Comparison of ENCODE assay signal across 15 cellular contexts in genomic region chr5:53469946-53470687, GRCh38. TPM values are rescaled to one million over a fixed set of nuclear protein-coding genes. Genes with fewer than 3 reads are reported as not detected.
DNase-seq lines count a peak whose midpoint lies in the region; ATAC-seq and TF ChIP-seq lines count a peak whose summit lies in the region.
"Had no signal": no experiment of that assay in that cellular context is flagged by ENCODE, and none has a peak within 500 bp of the region (broad histone marks: within the 10 kb centered on the region; RNA-seq: fewer than 3 reads in every experiment).

No MANE protein-coding gene starts in this region.

- H3K27ac ChIP-seq in Panc1 (ENCODE audit: low read length) (no peak overlapping the region), suprapubic skin (no peak overlapping the region)
- H3K27ac ChIP-seq: cardiac muscle cell, parathyroid adenoma, Peyer's patch had no signal

- no peaks in the 10 kb centered on the region for H3K4me1 ChIP-seq in Panc1 (ENCODE audit: control insufficient read depth, insufficient read depth, low read length)
- no peaks in the 10 kb centered on the region for H3K4me1 ChIP-seq in suprapubic skin
- H3K4me1 ChIP-seq: parathyroid adenoma, Peyer's patch had no signal

- ATAC-seq in HG03442 (IDR thresholded peaks at IDR 0.05; ENCODE audit: unreplicated experiment) (peak; percentile 57), Panc1 (peak; percentile 34; the same call in 1 of the 2 replicates), HG03108 (IDR thresholded peaks at IDR 0.05; ENCODE audit: unreplicated experiment) (no peak)

- CTCF ChIA-PET in Panc1 (lab: Charles Lee) = no interaction called here

- 78% methylated on average over 2 of the region's 2 CpGs for WGBS in suprapubic skin

- TF ChIP-seq CTCF in Panc1 (IDR thresholded peaks at IDR 0.05) (no peak), fibroblast of the aortic adventitia (IDR thresholded peaks at IDR 0.05; ENCODE audit: insufficient read depth, low read length) (no peak), suprapubic skin (IDR thresholded peaks at IDR 0.05) (no peak)

- H3K9me3 ChIP-seq in Panc1 (ENCODE audit: control insufficient read depth, insufficient read depth, low read depth, low read length) (no peaks in the 10 kb centered on the region), suprapubic skin (no peaks in the 10 kb centered on the region)
- H3K9me3 ChIP-seq: Peyer's patch had no signal

- no peak for TF ChIP-seq POLR2A in suprapubic skin (IDR thresholded peaks at IDR 0.05)

- no peaks in the 10 kb centered on the region for H3K36me3 ChIP-seq in Panc1 (ENCODE audit: control insufficient read depth, insufficient read depth, low read length)
- H3K36me3 ChIP-seq in suprapubic skin = no peaks in the 10 kb centered on the region
- H3K36me3 ChIP-seq: cardiac muscle cell, Peyer's patch had no signal

- peaks cover 1% of the 10 kb centered on the region; the same call in 1 of the 2 replicates for H3K27me3 ChIP-seq in Panc1 (ENCODE audit: control insufficient read depth, insufficient read depth, low read length)
- H3K27me3 ChIP-seq in suprapubic skin = no peaks in the 10 kb centered on the region
- H3K27me3 ChIP-seq: cardiac muscle cell, Peyer's patch had no signal

- in situ Hi-C loops in Panc1 (cut with HindIII; ENCODE audit: low pct_unique_long_range_greater_than_20kb, low sequenced_read_pairs) = no loop called here

- no peak overlapping the region for H3K4me3 ChIP-seq in Panc1 (ENCODE audit: low read depth in 2 of 2, low read length in 2 of 2)
- H3K4me3 ChIP-seq in fibroblast of the aortic adventitia (ENCODE audit: low read depth, low read length) = no peak overlapping the region
- no peak overlapping the region for H3K4me3 ChIP-seq in suprapubic skin
- H3K4me3 ChIP-seq: cardiac muscle cell, Peyer's patch had no signal

- peak; percentile 66 for DNase-seq in CD1c-positive myeloid dendritic cell (ENCODE audit: extremely low spot score)
- no peak for DNase-seq in Panc1 (ENCODE audit: low read depth, low spot score)
- DNase-seq in fibroblast of the aortic adventitia (ENCODE audit: low read depth) = peak; percentile 47
- DNase-seq in stimulated activated CD4-positive, alpha-beta T cell treated with anti-CD3 and anti-CD28 coated beads, Interleukin-2, amount 100 ng/mL, for 48 hours = no peak
- DNase-seq in suprapubic skin (ENCODE audit: low spot score in 2 of 2) = no peak
- DNase-seq in NCI-H1105 (lab: John Stamatoyannopoulos, UW) = no peak
- DNase-seq: DMS 273 treated with DMSO at 0.1 percent for 48 hours; H9; Peyer's patch; stimulated activated CD4-positive, alpha-beta T cell treated with anti-CD3 and anti-CD28 coated beads, Interleukin-15, amount 100 ng/mL, for 24 hours; T1000 had no signal

- POLR2A ChIA-PET in Panc1 (lab: Charles Lee) = no interaction called here

- TF ChIP-seq EP300 in suprapubic skin (IDR thresholded peaks at IDR 0.05) = no peak

- intact Hi-C loops in Panc1 (cut with micrococcal nuclease; ENCODE audit: unreplicated experiment) = no loop called here

- no TSS peak for BruUV-seq in Panc1 (replicated peaks; lab: Mats Ljungman, UMichigan)

RNA-seq across cellular contexts. Expression of gene FST, which starts 10.3 kb away (rescaled TPM):
- total RNA-seq in Panc1 (2021; ENCODE audit: unreplicated experiment) (0.51 TPM), fibroblast of the aortic adventitia (ENCODE audit: low replicate concordance) (80.2 and 104 TPM in 2 replicates), suprapubic skin (10 to 100 TPM in 1 of 4 donors, 1 to 10 TPM in 3; 6.0 to 26.4 (median 6.6) TPM)
- polyA plus RNA-seq in Panc1 (2012; ENCODE audit: insufficient read length) = 0.22 TPM

Comparison
In these comparisons a context has a peak if more than half of its experiments do, and no peak if none do; other contexts are left out.
1. DNase-seq: peak in CD1c-positive myeloid dendritic cell (single experiment) and fibroblast of the aortic adventitia (single experiment); none in Panc1 (single experiment), stimulated activated CD4-positive, alpha-beta T cell treated with anti-CD3 and anti-CD28 coated beads, Interleukin-2, amount 100 ng/mL, for 48 hours (0 of 2), suprapubic skin (0 of 2) and NCI-H1105 (single experiment).